In the genomic region with DNA sequence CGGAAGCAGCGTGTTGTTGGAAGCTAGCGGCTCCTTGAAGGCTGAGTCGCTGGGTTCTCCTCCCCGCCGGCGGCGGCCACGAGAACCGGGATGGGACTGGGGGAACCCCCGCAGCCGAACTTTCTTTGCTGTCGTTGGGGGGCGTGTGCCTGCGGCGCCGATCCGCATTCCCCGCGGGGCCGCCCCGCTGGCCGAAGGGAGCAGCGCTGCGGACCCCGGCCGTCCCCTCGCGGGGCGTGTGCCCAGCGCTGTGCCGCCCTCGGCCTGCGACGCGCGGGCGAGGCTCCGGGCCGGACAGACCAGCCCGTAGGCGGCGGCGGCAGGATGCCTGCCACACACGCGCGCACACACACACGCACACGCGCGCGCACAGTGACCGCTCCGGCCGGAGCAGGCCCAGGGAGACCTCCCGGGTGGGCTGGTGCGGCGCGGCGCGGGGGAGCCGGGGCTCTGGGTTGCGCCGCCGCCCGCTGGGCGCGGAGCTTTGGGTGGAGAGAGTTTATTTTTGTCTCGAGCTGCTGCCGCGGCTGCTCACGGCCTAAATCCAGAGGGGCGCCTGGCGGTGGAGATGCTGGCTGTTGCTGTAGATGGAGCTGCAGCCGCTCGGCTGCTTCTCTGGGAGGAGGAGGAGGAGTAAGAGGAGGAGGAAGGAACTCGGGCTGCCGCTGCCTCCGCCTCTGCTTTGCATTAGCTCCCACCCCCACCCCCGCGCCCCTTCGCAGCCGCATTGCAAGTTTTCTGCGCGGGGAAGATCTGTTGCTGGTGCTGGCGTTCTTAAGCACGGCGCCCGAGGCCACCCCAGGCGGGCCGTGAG, we compare ENCODE assay signal across 1 cellular context.
A peak's percentile ranks its signal among the peaks of the same experiment; 100 is the strongest.
TF ChIP-seq lines count a peak whose summit lies in the region.

A gene with protein sequence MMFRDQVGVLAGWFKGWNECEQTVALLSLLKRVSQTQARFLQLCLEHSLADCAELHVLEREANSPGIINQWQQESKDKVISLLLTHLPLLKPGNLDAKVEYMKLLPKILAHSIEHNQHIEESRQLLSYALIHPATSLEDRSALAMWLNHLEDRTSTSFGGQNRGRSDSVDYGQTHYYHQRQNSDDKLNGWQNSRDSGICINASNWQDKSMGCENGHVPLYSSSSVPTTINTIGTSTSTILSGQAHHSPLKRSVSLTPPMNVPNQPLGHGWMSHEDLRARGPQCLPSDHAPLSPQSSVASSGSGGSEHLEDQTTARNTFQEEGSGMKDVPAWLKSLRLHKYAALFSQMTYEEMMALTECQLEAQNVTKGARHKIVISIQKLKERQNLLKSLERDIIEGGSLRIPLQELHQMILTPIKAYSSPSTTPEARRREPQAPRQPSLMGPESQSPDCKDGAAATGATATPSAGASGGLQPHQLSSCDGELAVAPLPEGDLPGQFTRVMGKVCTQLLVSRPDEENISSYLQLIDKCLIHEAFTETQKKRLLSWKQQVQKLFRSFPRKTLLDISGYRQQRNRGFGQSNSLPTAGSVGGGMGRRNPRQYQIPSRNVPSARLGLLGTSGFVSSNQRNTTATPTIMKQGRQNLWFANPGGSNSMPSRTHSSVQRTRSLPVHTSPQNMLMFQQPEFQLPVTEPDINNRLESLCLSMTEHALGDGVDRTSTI (plus strand): TSS at position 719 of the 814 bp plus-strand sequence. CDS start 789 bp downstream, outside the sequence.

TF ChIP-seq in K562, 482 proteins besides CTCF, POLR2A, EP300 and RAD21 (continued from another document and continues in another):
- TF ChIP-seq NFE2L1 (tag; IDR thresholded peaks at IDR 0.05; ENCODE audit: borderline replicate concordance, low read depth) = no peak
- TF ChIP-seq COPS2 (conservative IDR thresholded peaks at IDR 0.05) = no peak
- TF ChIP-seq, protein P1, sequence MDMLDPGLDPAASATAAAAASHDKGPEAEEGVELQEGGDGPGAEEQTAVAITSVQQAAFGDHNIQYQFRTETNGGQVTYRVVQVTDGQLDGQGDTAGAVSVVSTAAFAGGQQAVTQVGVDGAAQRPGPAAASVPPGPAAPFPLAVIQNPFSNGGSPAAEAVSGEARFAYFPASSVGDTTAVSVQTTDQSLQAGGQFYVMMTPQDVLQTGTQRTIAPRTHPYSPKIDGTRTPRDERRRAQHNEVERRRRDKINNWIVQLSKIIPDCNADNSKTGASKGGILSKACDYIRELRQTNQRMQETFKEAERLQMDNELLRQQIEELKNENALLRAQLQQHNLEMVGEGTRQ (CRISPR knock-in tag; IDR thresholded peaks at IDR 0.05) = no peak
- no peak for TF ChIP-seq CHD4 (IDR thresholded peaks at IDR 0.05; ENCODE audit: insufficient read depth, insufficient replicate concordance, low read depth, low read length, poor library complexity, severe bottlenecking)
- TF ChIP-seq KAT7 (CRISPR knock-in tag; IDR thresholded peaks at IDR 0.05; ENCODE audit: borderline replicate concordance) = no peak
- no peak for TF ChIP-seq NR2F6 (CRISPR knock-in tag; IDR thresholded peaks at IDR 0.05)
- no peak for TF ChIP-seq ZNF551 (CRISPR knock-in tag; IDR thresholded peaks at IDR 0.05)
- TF ChIP-seq REST (CRISPR knock-in tag; IDR thresholded peaks at IDR 0.05; ENCODE audit: low read depth) = 0 out of 2 replicates have a peak, but pooled peaks have one; percentile 5
- no peak for TF ChIP-seq SMAD3 (CRISPR knock-in tag; conservative IDR thresholded peaks at IDR 0.05)
- no peak for TF ChIP-seq XRCC5 (IDR thresholded peaks at IDR 0.05; ENCODE audit: low read depth, low read length)
- no peak for TF ChIP-seq ZNF124 (CRISPR knock-in tag; IDR thresholded peaks at IDR 0.05)
- no peak for TF ChIP-seq TAF1 (IDR thresholded peaks at IDR 0.05; ENCODE audit: control insufficient read depth, extremely low read depth, insufficient read depth, low read length, severe bottlenecking)
- TF ChIP-seq, protein P2, sequence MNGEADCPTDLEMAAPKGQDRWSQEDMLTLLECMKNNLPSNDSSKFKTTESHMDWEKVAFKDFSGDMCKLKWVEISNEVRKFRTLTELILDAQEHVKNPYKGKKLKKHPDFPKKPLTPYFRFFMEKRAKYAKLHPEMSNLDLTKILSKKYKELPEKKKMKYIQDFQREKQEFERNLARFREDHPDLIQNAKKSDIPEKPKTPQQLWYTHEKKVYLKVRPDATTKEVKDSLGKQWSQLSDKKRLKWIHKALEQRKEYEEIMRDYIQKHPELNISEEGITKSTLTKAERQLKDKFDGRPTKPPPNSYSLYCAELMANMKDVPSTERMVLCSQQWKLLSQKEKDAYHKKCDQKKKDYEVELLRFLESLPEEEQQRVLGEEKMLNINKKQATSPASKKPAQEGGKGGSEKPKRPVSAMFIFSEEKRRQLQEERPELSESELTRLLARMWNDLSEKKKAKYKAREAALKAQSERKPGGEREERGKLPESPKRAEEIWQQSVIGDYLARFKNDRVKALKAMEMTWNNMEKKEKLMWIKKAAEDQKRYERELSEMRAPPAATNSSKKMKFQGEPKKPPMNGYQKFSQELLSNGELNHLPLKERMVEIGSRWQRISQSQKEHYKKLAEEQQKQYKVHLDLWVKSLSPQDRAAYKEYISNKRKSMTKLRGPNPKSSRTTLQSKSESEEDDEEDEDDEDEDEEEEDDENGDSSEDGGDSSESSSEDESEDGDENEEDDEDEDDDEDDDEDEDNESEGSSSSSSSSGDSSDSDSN (IDR thresholded peaks at IDR 0.05; ENCODE audit: borderline replicate concordance in 1 of 2, low read depth in 2 of 2, low read length in 2 of 2) = peak in 1 of 2 experiments; percentile 67; a peak in 1 of 4 replicates
- TF ChIP-seq GABPB2 (CRISPR knock-in tag; conservative IDR thresholded peaks at IDR 0.05) = no peak
- no peak for TF ChIP-seq SMARCB1 (IDR thresholded peaks at IDR 0.05; ENCODE audit: insufficient read length, low read depth)
- TF ChIP-seq DDX20 (tag; IDR thresholded peaks at IDR 0.05; ENCODE audit: low read depth) = no peak
- no peak for TF ChIP-seq ZNF134 (CRISPR knock-in tag; conservative IDR thresholded peaks at IDR 0.05)
- TF ChIP-seq TARDBP (IDR thresholded peaks at IDR 0.05) = no peak
- TF ChIP-seq, protein P3, sequence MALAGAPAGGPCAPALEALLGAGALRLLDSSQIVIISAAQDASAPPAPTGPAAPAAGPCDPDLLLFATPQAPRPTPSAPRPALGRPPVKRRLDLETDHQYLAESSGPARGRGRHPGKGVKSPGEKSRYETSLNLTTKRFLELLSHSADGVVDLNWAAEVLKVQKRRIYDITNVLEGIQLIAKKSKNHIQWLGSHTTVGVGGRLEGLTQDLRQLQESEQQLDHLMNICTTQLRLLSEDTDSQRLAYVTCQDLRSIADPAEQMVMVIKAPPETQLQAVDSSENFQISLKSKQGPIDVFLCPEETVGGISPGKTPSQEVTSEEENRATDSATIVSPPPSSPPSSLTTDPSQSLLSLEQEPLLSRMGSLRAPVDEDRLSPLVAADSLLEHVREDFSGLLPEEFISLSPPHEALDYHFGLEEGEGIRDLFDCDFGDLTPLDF (CRISPR knock-in tag; IDR thresholded peaks at IDR 0.05) = no peak
- peak; percentile 73 to 77 for TF ChIP-seq NRF1 (conservative IDR thresholded peaks at IDR 0.05 in 1 of 2, IDR thresholded peaks at IDR 0.05 in 1 of 2)
- no peak for TF ChIP-seq ZNF668 (CRISPR knock-in tag; IDR thresholded peaks at IDR 0.05)
- no peak for TF ChIP-seq JUNB (CRISPR knock-in tag; conservative IDR thresholded peaks at IDR 0.05)
- TF ChIP-seq SMAD4 (CRISPR knock-in tag; conservative IDR thresholded peaks at IDR 0.05) = 0 out of 2 replicates have a peak, but pooled peaks have one; percentile 19
- no peak for TF ChIP-seq CUX1 (CRISPR knock-in tag; IDR thresholded peaks at IDR 0.05)
- TF ChIP-seq, protein P4, sequence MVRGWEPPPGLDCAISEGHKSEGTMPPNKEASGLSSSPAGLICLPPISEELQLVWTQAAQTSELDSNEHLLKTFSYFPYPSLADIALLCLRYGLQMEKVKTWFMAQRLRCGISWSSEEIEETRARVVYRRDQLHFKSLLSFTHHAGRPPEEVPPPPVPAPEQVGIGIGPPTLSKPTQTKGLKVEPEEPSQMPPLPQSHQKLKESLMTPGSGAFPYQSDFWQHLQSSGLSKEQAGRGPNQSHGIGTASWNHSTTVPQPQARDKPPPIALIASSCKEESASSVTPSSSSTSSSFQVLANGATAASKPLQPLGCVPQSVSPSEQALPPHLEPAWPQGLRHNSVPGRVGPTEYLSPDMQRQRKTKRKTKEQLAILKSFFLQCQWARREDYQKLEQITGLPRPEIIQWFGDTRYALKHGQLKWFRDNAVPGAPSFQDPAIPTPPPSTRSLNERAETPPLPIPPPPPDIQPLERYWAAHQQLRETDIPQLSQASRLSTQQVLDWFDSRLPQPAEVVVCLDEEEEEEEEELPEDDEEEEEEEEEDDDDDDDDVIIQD (CRISPR knock-in tag; IDR thresholded peaks at IDR 0.05) = no peak
- TF ChIP-seq XRCC4 (IDR thresholded peaks at IDR 0.05; ENCODE audit: extremely low read depth, insufficient read depth, insufficient read length) = no peak
- no peak for TF ChIP-seq SPI1 (IDR thresholded peaks at IDR 0.05; ENCODE audit: borderline replicate concordance, low read depth, low read length)
- no peak for TF ChIP-seq VEZF1 (CRISPR knock-in tag; IDR thresholded peaks at IDR 0.05)
- no peak for TF ChIP-seq HCFC1 (IDR thresholded peaks at IDR 0.05; ENCODE audit: low read depth, low read length)
- TF ChIP-seq, protein P5, sequence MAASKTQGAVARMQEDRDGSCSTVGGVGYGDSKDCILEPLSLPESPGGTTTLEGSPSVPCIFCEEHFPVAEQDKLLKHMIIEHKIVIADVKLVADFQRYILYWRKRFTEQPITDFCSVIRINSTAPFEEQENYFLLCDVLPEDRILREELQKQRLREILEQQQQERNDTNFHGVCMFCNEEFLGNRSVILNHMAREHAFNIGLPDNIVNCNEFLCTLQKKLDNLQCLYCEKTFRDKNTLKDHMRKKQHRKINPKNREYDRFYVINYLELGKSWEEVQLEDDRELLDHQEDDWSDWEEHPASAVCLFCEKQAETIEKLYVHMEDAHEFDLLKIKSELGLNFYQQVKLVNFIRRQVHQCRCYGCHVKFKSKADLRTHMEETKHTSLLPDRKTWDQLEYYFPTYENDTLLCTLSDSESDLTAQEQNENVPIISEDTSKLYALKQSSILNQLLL (CRISPR knock-in tag; IDR thresholded peaks at IDR 0.05; ENCODE audit: borderline replicate concordance) = no peak
- TF ChIP-seq L3MBTL2 (IDR thresholded peaks at IDR 0.05) = 0 out of 2 replicates have a peak, but pooled peaks have one; percentile 21
- TF ChIP-seq FOXP1 (CRISPR knock-in tag; IDR thresholded peaks at IDR 0.05) = no peak
